ENCODE assay signal across 12 cellular contexts in genomic region chr2:218329826-218330651, GRCh38. TPM values are rescaled to one million over a fixed set of nuclear protein-coding genes. Genes with fewer than 3 reads are reported as not detected.
DNase-seq lines count a peak whose midpoint lies in the region; ATAC-seq and TF ChIP-seq lines count a peak whose summit lies in the region.
"Had no signal": no experiment of that assay in that cellular context is flagged by ENCODE, and none has a peak within 500 bp of the region (broad histone marks: within the 10 kb centered on the region; RNA-seq: fewer than 3 reads in every experiment).

No MANE protein-coding gene starts in this region.

- H3K27ac Mint-ChIP-seq in activated CD8-positive, alpha-beta memory T cell treated with anti-CD3 and anti-CD28 coated beads, Interleukin-2, amount 10 ng/mL, durations not matched to agents 7 days and 5 days, result no peak overlapping the region
- peak overlapping the region; percentile 56 for H3K27ac Mint-ChIP-seq in type B pancreatic cell
- H3K27ac Mint-ChIP-seq: activated naive CD8-positive, alpha-beta T cell treated with anti-CD3 and anti-CD28 coated beads, Interleukin-2, amount 10 ng/mL, durations not matched to agents 7 days and 5 days had no signal

- H3K36me3 Mint-ChIP-seq in activated CD8-positive, alpha-beta memory T cell treated with anti-CD3 and anti-CD28 coated beads, Interleukin-2, amount 10 ng/mL, durations not matched to agents 7 days and 5 days, result no peaks in the 10 kb centered on the region
- no peaks in the 10 kb centered on the region for H3K36me3 Mint-ChIP-seq in type B pancreatic cell
- H3K36me3 Mint-ChIP-seq: activated naive CD8-positive, alpha-beta T cell treated with anti-CD3 and anti-CD28 coated beads, Interleukin-2, amount 10 ng/mL, durations not matched to agents 7 days and 5 days had no signal

- no peak for TF ChIP-seq CTCF in type B pancreatic cell (conservative IDR thresholded peaks at IDR 0.05)

- CTCF ChIA-PET in activated CD8-positive, alpha-beta memory T cell treated with anti-CD3 and anti-CD28 coated beads, Interleukin-2, amount 10 ng/mL, durations not matched to agents 7 days and 5 days (lab: Charles Lee), result interaction anchor here (1.3 kb wide), 1 partner anchor 26 kb away, joined by 3 read pairs; the partner anchor contains the start of gene CATIP

- peak; percentile 9 for ATAC-seq in activated CD8-positive, alpha-beta memory T cell treated with anti-CD3 and anti-CD28 coated beads, Interleukin-2, amount 10 ng/mL, durations not matched to agents 7 days and 5 days
- ATAC-seq in HG03025 (IDR thresholded peaks at IDR 0.05; ENCODE audit: low FRiP score, unreplicated experiment) (peak; percentile 40), HG02623 (IDR thresholded peaks at IDR 0.05; ENCODE audit: unreplicated experiment) (no peak)

- no peak overlapping the region for H3K4me3 Mint-ChIP-seq in activated CD8-positive, alpha-beta memory T cell treated with anti-CD3 and anti-CD28 coated beads, Interleukin-2, amount 10 ng/mL, durations not matched to agents 7 days and 5 days
- no peak overlapping the region for H3K4me3 Mint-ChIP-seq in type B pancreatic cell
- H3K4me3 Mint-ChIP-seq: activated naive CD8-positive, alpha-beta T cell treated with anti-CD3 and anti-CD28 coated beads, Interleukin-2, amount 10 ng/mL, durations not matched to agents 7 days and 5 days had no signal

- peaks cover 9% of the 10 kb centered on the region for H3K4me1 Mint-ChIP-seq in activated CD8-positive, alpha-beta memory T cell treated with anti-CD3 and anti-CD28 coated beads, Interleukin-2, amount 10 ng/mL, durations not matched to agents 7 days and 5 days
- peaks cover 51% of the 10 kb centered on the region for H3K4me1 Mint-ChIP-seq in type B pancreatic cell (ENCODE audit: unreplicated experiment)

- H3K27me3 Mint-ChIP-seq in activated CD8-positive, alpha-beta memory T cell treated with anti-CD3 and anti-CD28 coated beads, Interleukin-2, amount 10 ng/mL, durations not matched to agents 7 days and 5 days, result peaks cover 3% of the 10 kb centered on the region
- no peaks in the 10 kb centered on the region for H3K27me3 Mint-ChIP-seq in type B pancreatic cell

- DNase-seq in activated CD8-positive, alpha-beta memory T cell treated with anti-CD3 and anti-CD28 coated beads, Interleukin-2, amount 10 ng/mL, durations not matched to agents 7 days and 5 days, result no peak
- no peak for DNase-seq in activated CD8-positive, alpha-beta memory T cell treated with anti-CD3 and anti-CD28 coated beads, Interleukin-2, amount 50 U/mL, for 4 hours
- DNase-seq in globus pallidus (ENCODE audit: low spot score) (peak; percentile 55), type B pancreatic cell (ENCODE audit: extremely low spot score, unreplicated experiment) (no peak), NCI-H146 treated with DMSO at 0.1 percent for 48 hours (lab: John Stamatoyannopoulos, UW; ENCODE audit: unreplicated experiment) (no peak), GM19240 (ENCODE audit: insufficient read length, low spot score) (no peak)
- DNase-seq: activated naive CD8-positive, alpha-beta T cell treated with anti-CD3 and anti-CD28 coated beads, Interleukin-2, amount 10 ng/mL, durations not matched to agents 7 days and 5 days had no signal

- H3K9me3 Mint-ChIP-seq in activated CD8-positive, alpha-beta memory T cell treated with anti-CD3 and anti-CD28 coated beads, Interleukin-2, amount 10 ng/mL, durations not matched to agents 7 days and 5 days (ENCODE audit: low read depth), result no peaks in the 10 kb centered on the region
- no peaks in the 10 kb centered on the region for H3K9me3 Mint-ChIP-seq in type B pancreatic cell
- H3K9me3 Mint-ChIP-seq: activated naive CD8-positive, alpha-beta T cell treated with anti-CD3 and anti-CD28 coated beads, Interleukin-2, amount 10 ng/mL, durations not matched to agents 7 days and 5 days had no signal

RNA-seq across cellular contexts. Expression of gene CATIP, which starts 26.6 kb away (rescaled TPM):
- not detected for total RNA-seq in activated CD8-positive, alpha-beta memory T cell treated with anti-CD3 and anti-CD28 coated beads, Interleukin-2, amount 10 ng/mL, durations not matched to agents 7 days and 5 days
- total RNA-seq in type B pancreatic cell (ENCODE audit: low replicate concordance), result 0.21 and 4.1 TPM in 2 replicates
- total RNA-seq: activated naive CD8-positive, alpha-beta T cell treated with anti-CD3 and anti-CD28 coated beads, Interleukin-2, amount 10 ng/mL, durations not matched to agents 7 days and 5 days; glomerular endothelial cell; subcutaneous adipose tissue; T-helper 2 cell treated with Interferon-gamma antibody and Interleukin-4, amounts not matched to agents 100 ng/mL and 5 ng/mL, for 36 hours had no signal

RNA-seq across cellular contexts. Expression of gene TMBIM1, which starts 37.7 kb away (rescaled TPM):
- 10 to 100 TPM; 51.5 to 72.4 TPM for total RNA-seq in activated CD8-positive, alpha-beta memory T cell treated with anti-CD3 and anti-CD28 coated beads, Interleukin-2, amount 10 ng/mL, durations not matched to agents 7 days and 5 days
- 94.5 and 303 TPM in 2 replicates for total RNA-seq in type B pancreatic cell (ENCODE audit: low replicate concordance)

RNA-seq across cellular contexts. Expression of gene SLC11A1, which starts 52.0 kb away (rescaled TPM):
- total RNA-seq in activated CD8-positive, alpha-beta memory T cell treated with anti-CD3 and anti-CD28 coated beads, Interleukin-2, amount 10 ng/mL, durations not matched to agents 7 days and 5 days, result under 1 TPM; 0.18 to 0.35 TPM
- total RNA-seq in type B pancreatic cell (ENCODE audit: low replicate concordance), result 0.39 and 0.64 TPM in 2 replicates
- total RNA-seq: glomerular endothelial cell had no signal

RNA-seq across cellular contexts. Expression of gene PNKD, which starts 59.7 kb away (rescaled TPM):
- total RNA-seq in activated CD8-positive, alpha-beta memory T cell treated with anti-CD3 and anti-CD28 coated beads, Interleukin-2, amount 10 ng/mL, durations not matched to agents 7 days and 5 days, result 10 to 100 TPM; 37.6 to 40.7 TPM
- total RNA-seq in type B pancreatic cell (ENCODE audit: low replicate concordance), result 58.4 and 66.4 TPM in 2 replicates
